In genomic region chr16:1771072-1771863, GRCh38 we compare ENCODE assay signal across 8 cellular contexts. TPM values are rescaled to one million over a fixed set of nuclear protein-coding genes. Genes with fewer than 3 reads are reported as not detected.
DNase-seq lines count a peak whose midpoint lies in the region; ATAC-seq and TF ChIP-seq lines count a peak whose summit lies in the region.

Gene NME3 (minus strand): TSS chr16:1771543. CDS start chr16:1771534, 9 bp downstream.

- peaks cover 6% of the 10 kb centered on the region for H3K36me3 Mint-ChIP-seq in natural killer cell treated with Interleukin-12 subunit alpha and Interleukin-12 subunit beta and Interleukin-15 and Interleukin-18, amount 100 ng/mL, for 72 hours
- peaks cover 38 to 41% of the 10 kb centered on the region in 2 donors for H3K36me3 Mint-ChIP-seq in stimulated activated naive B cell treated with anti-CD40 and anti-IgM and Interleukin-4, amounts not matched to agents 10 μg/mL and 1 μg/mL and 100 μg/mL, for 72 hours

- H3K27me3 ChIP-seq in BE2C (no peaks in the 10 kb centered on the region), GM23248 (replicated peaks; ENCODE audit: insufficient read depth) (no peaks in the 10 kb centered on the region)

- H3K4me2 ChIP-seq in GM23248 (ENCODE audit: unreplicated experiment), result peak within 1 kb of the TSS; percentile 93

- H3K4me1 Mint-ChIP-seq in natural killer cell treated with Interleukin-12 subunit alpha and Interleukin-12 subunit beta and Interleukin-15 and Interleukin-18, amount 100 ng/mL, for 72 hours (ENCODE audit: low read depth in 2 of 2), result peaks cover 11 to 12% of the 10 kb centered on the region in 2 donors
- H3K4me1 Mint-ChIP-seq in stimulated activated naive B cell treated with anti-CD40 and anti-IgM and Interleukin-4, amounts not matched to agents 10 μg/mL and 1 μg/mL and 100 μg/mL, for 72 hours, result peaks cover 21 to 50% of the 10 kb centered on the region in 2 donors

- peaks cover 34% of the 10 kb centered on the region for H3K79me2 ChIP-seq in GM23248 (ENCODE audit: insufficient read depth)

- H3K4me3 Mint-ChIP-seq in natural killer cell treated with Interleukin-12 subunit alpha and Interleukin-12 subunit beta and Interleukin-15 and Interleukin-18, amount 100 ng/mL, for 72 hours, result peak within 1 kb of the TSS; percentile 96
- H3K4me3 Mint-ChIP-seq in stimulated activated naive B cell treated with anti-CD40 and anti-IgM and Interleukin-4, amounts not matched to agents 10 μg/mL and 1 μg/mL and 100 μg/mL, for 72 hours, result peak within 1 kb of the TSS; percentile 91 to 99

- peak within 1 kb of the TSS; percentile 60 for H2AFZ ChIP-seq in GM23248

- TF ChIP-seq CTCF in BE2C (IDR thresholded peaks at IDR 0.05; ENCODE audit: low read depth, low read length), result no peak

- peaks cover 11% of the 10 kb centered on the region; the same call in 1 of the 2 replicates for H3F3A ChIP-seq in GM23248 (ENCODE audit: insufficient read depth)

- no peaks in the 10 kb centered on the region for H3K27me3 Mint-ChIP-seq in natural killer cell treated with Interleukin-12 subunit alpha and Interleukin-12 subunit beta and Interleukin-15 and Interleukin-18, amount 100 ng/mL, for 72 hours
- no peaks in the 10 kb centered on the region for H3K27me3 Mint-ChIP-seq in stimulated activated naive B cell treated with anti-CD40 and anti-IgM and Interleukin-4, amounts not matched to agents 10 μg/mL and 1 μg/mL and 100 μg/mL, for 72 hours

- no peaks in the 10 kb centered on the region for H3K9me3 Mint-ChIP-seq in natural killer cell treated with Interleukin-12 subunit alpha and Interleukin-12 subunit beta and Interleukin-15 and Interleukin-18, amount 100 ng/mL, for 72 hours
- H3K9me3 Mint-ChIP-seq in stimulated activated naive B cell treated with anti-CD40 and anti-IgM and Interleukin-4, amounts not matched to agents 10 μg/mL and 1 μg/mL and 100 μg/mL, for 72 hours, result no peaks in the 10 kb centered on the region

- DNase-seq in BE2C, result peak; percentile 77
- peak; percentile 85 for DNase-seq in GM23248
- DNase-seq in RKO (ENCODE audit: low spot score), result peak; percentile 78
- peak; percentile 70 for DNase-seq in activated T-helper 9 cell treated with anti-CD3 and anti-CD28 coated beads, Interleukin-2, amount 50 U/mL, for 16 hours (ENCODE audit: low read depth)
- peak; percentile 57 for DNase-seq in fibroblast of peridontal ligament (ENCODE audit: extremely low read depth)
- DNase-seq in natural killer cell treated with Interleukin-12 subunit alpha and Interleukin-12 subunit beta and Interleukin-15 and Interleukin-18, amount 100 ng/mL, for 72 hours (ENCODE audit: low spot score), result peak; percentile 86
- DNase-seq in stimulated activated naive B cell treated with anti-CD40 and anti-IgM and Interleukin-4, amounts not matched to agents 10 μg/mL and 1 μg/mL and 100 μg/mL, for 72 hours, result peak; percentile 64

- H3K9me3 ChIP-seq in BE2C, result no peaks in the 10 kb centered on the region
- no peaks in the 10 kb centered on the region for H3K9me3 ChIP-seq in GM23248 (ENCODE audit: low read depth)

- in situ Hi-C loops in GM23248 (cut with MboI), result no loop called here

- peaks cover 4% of the 10 kb centered on the region for H3K4me1 ChIP-seq in BE2C
- peaks cover 9% of the 10 kb centered on the region; the same call in 1 of the 2 replicates for H3K4me1 ChIP-seq in GM23248 (ENCODE audit: insufficient read depth)

- H4K20me1 ChIP-seq in GM23248 (ENCODE audit: insufficient read depth), result no peaks in the 10 kb centered on the region

- H3K4me3 ChIP-seq in BE2C (ENCODE audit: low read depth, low read length), result peak within 1 kb of the TSS; percentile 92
- H3K4me3 ChIP-seq in GM23248, result peak within 1 kb of the TSS; percentile 86

- H3K27ac ChIP-seq in GM23248, result peak within 1 kb of the TSS; percentile 57

- H3K36me3 ChIP-seq in BE2C (peaks cover 50% of the 10 kb centered on the region), GM23248 (ENCODE audit: low read depth) (no peaks in the 10 kb centered on the region)

- ATAC-seq in natural killer cell treated with Interleukin-12 subunit alpha and Interleukin-12 subunit beta and Interleukin-15 and Interleukin-18, amount 100 ng/mL, for 72 hours, result peak; percentile 70 to 74
- peak; percentile 50 to 60 for ATAC-seq in stimulated activated naive B cell treated with anti-CD40 and anti-IgM and Interleukin-4, amounts not matched to agents 10 μg/mL and 1 μg/mL and 100 μg/mL, for 72 hours (replicated peaks)
- ATAC-seq in HG02981 (IDR thresholded peaks at IDR 0.05; ENCODE audit: unreplicated experiment), result no peak

- no peaks in the 10 kb centered on the region for H3K9me2 ChIP-seq in GM23248 (ENCODE audit: insufficient read depth)

- WGBS in GM23248 (ENCODE audit: low coverage in 1 of 2, low lambda C conversion rate in 2 of 2, missing lambda C conversion rate in 2 of 2), 2 experiments, result 1% methylated on average over 48 to 88 of the region's 91 CpGs

- H3K27ac Mint-ChIP-seq in natural killer cell treated with Interleukin-12 subunit alpha and Interleukin-12 subunit beta and Interleukin-15 and Interleukin-18, amount 100 ng/mL, for 72 hours, result peak within 1 kb of the TSS; percentile 94 to 95
- peak within 1 kb of the TSS; percentile 98 for H3K27ac Mint-ChIP-seq in stimulated activated naive B cell treated with anti-CD40 and anti-IgM and Interleukin-4, amounts not matched to agents 10 μg/mL and 1 μg/mL and 100 μg/mL, for 72 hours

- H3K9ac ChIP-seq in GM23248, result peak within 1 kb of the TSS; percentile 86

RNA-seq across cellular contexts. Expression of gene NME3, which starts in this region (rescaled TPM):
- polyA plus RNA-seq in BE2C (2012; ENCODE audit: insufficient read depth, insufficient read length, low read depth), result 366 TPM
- 45.3 and 57.7 TPM in 2 replicates for total RNA-seq in GM23248 (2014; rRNA removed; shearing (Covaris generic))
- polyA plus RNA-seq in GM23248 (2016; fragmentation: Nextera tagmentation; extraction: Ambion mirVana), result 50.8 and 55.4 TPM in 2 replicates
- total RNA-seq in natural killer cell treated with Interleukin-12 subunit alpha and Interleukin-12 subunit beta and Interleukin-15 and Interleukin-18, amount 100 ng/mL, for 72 hours, result 10 to 100 TPM; 37.4 to 46.4 TPM
